8 cellular contexts compared by ENCODE assay signal in genomic region chr6:21665101-21665435, GRCh38.
DNase-seq lines count a peak whose midpoint lies in the region; ATAC-seq and TF ChIP-seq lines count a peak whose summit lies in the region.

No MANE protein-coding gene starts in this region.

- intact Hi-C loops in right cardiac atrium (cut with DNase I), result no loop called here
- intact Hi-C loops in gastrocnemius medialis (cut with DNase I; ENCODE audit: low total_unique reads), result no loop called here
- intact Hi-C loops in OCI-LY7 (cut with micrococcal nuclease; ENCODE audit: unreplicated experiment), result loop anchor here (2.0 kb wide), 1 partner anchor 38 kb away; no protein-coding TSS in a partner anchor

- no peaks in the 10 kb centered on the region for H3K9me3 ChIP-seq in adipocyte (ENCODE audit: control insufficient read depth, low read length)
- no peaks in the 10 kb centered on the region for H3K9me3 ChIP-seq in right cardiac atrium (ENCODE audit: control insufficient read depth, low read length)
- no peaks in the 10 kb centered on the region for H3K9me3 ChIP-seq in gastrocnemius medialis
- no peaks in the 10 kb centered on the region for H3K9me3 ChIP-seq in OCI-LY7 (ENCODE audit: low read length)

- H3K27ac ChIP-seq in right cardiac atrium (ENCODE audit: low read length), result no peak overlapping the region
- H3K27ac ChIP-seq in gastrocnemius medialis, result peak overlapping the region in 1 of 4 donors; percentile 9
- no peak overlapping the region for H3K27ac ChIP-seq in OCI-LY7 (ENCODE audit: low read depth, low read length, poor library complexity, severe bottlenecking)

- CTCF ChIA-PET in OCI-LY7 (lab: Charles Lee; ENCODE audit: unreplicated experiment), result no interaction called here

- TF ChIP-seq CTCF in gastrocnemius medialis (IDR thresholded peaks at IDR 0.05 in 4 of 5, conservative IDR thresholded peaks at IDR 0.05 in 1 of 5) (no peak), OCI-LY7 (conservative IDR thresholded peaks at IDR 0.05; ENCODE audit: low read length) (no peak)

- BruUV-seq in OCI-LY7 (replicated peaks; lab: Mats Ljungman, UMichigan), result no TSS peak

- peaks cover 44% of the 10 kb centered on the region for H3K27me3 ChIP-seq in adipocyte (replicated peaks; ENCODE audit: control insufficient read depth, insufficient read depth, low read length)
- no peaks in the 10 kb centered on the region for H3K27me3 ChIP-seq in right cardiac atrium (ENCODE audit: control insufficient read depth, insufficient read depth)
- H3K27me3 ChIP-seq in gastrocnemius medialis, result peaks cover 24 to 50% (median 40%) of the 10 kb centered on the region in 3 donors

- no peak overlapping the region for H2AFZ ChIP-seq in OCI-LY7 (ENCODE audit: low read length)

- H3K79me2 ChIP-seq in OCI-LY7 (ENCODE audit: insufficient read depth, low read depth, low read length), result no peaks in the 10 kb centered on the region

- ATAC-seq in right cardiac atrium (peak in 1 of 2 donors; percentile 48), gastrocnemius medialis (no peak)

- H3K4me2 ChIP-seq in OCI-LY7 (ENCODE audit: low read length), result no peak overlapping the region

- no peaks in the 10 kb centered on the region for H3K9me2 ChIP-seq in OCI-LY7 (ENCODE audit: insufficient read depth, low read length)

- peak; percentile 16 for DNase-seq in EH (ENCODE audit: low read depth)
- DNase-seq in adipocyte (ENCODE audit: low read depth), result peak; percentile 25
- DNase-seq in right cardiac atrium, result no peak
- DNase-seq in gastrocnemius medialis, result no peak
- no peak for DNase-seq in DMS 273 treated with DMSO at 0.1 percent for 48 hours (lab: John Stamatoyannopoulos, UW)
- no peak for DNase-seq in ureter (ENCODE audit: low spot score)
- no peak for DNase-seq in G401 (ENCODE audit: low spot score)
- DNase-seq in OCI-LY7 (ENCODE audit: low spot score), result no peak

- H3K4me1 ChIP-seq in adipocyte (ENCODE audit: control insufficient read depth, insufficient read depth, low read length), result peaks cover 16% of the 10 kb centered on the region
- H3K4me1 ChIP-seq in right cardiac atrium (ENCODE audit: control insufficient read depth, insufficient read depth, low read length), result no peaks in the 10 kb centered on the region
- peaks cover 4 to 16% of the 10 kb centered on the region in 2 donors for H3K4me1 ChIP-seq in gastrocnemius medialis
- H3K4me1 ChIP-seq in OCI-LY7 (ENCODE audit: insufficient read depth, low read length, poor library complexity, severe bottlenecking), result no peaks in the 10 kb centered on the region

- H3K9ac ChIP-seq in adipocyte (ENCODE audit: low read length), result no peak overlapping the region

- no peaks in the 10 kb centered on the region for H4K20me1 ChIP-seq in OCI-LY7 (ENCODE audit: insufficient read depth, low read length)

- H3K4me3 ChIP-seq in adipocyte (ENCODE audit: low read length) (peak overlapping the region; percentile 74), right cardiac atrium (ENCODE audit: low read length) (peak overlapping the region; percentile 84), gastrocnemius medialis (peak overlapping the region; percentile 49 to 61 (median 56)), OCI-LY7 (ENCODE audit: low read depth, low read length, poor library complexity, severe bottlenecking) (no peak overlapping the region)

- no peak for TF ChIP-seq POLR2A in gastrocnemius medialis (IDR thresholded peaks at IDR 0.05)

- in situ Hi-C loops in gastrocnemius medialis (cut with MboI; ENCODE audit: low sequenced_read_pairs in 4 of 4) (no loop called here), G401 (cut with HindIII; ENCODE audit: low sequenced_read_pairs) (no loop called here)

- POLR2A ChIA-PET in OCI-LY7 (lab: Charles Lee), result interaction anchor here (0.6 kb wide), 2 partner anchors 99 to 1131 kb away, joined by 3 read pairs; partner anchors contain the start of gene CDKAL1

- WGBS in right cardiac atrium, result 2% methylated on average over 11 of the region's 11 CpGs

- no peaks in the 10 kb centered on the region for H3K36me3 ChIP-seq in adipocyte (ENCODE audit: control insufficient read depth, insufficient read depth, low read length, severe bottlenecking)
- H3K36me3 ChIP-seq in gastrocnemius medialis, result no peaks in the 10 kb centered on the region
- H3K36me3 ChIP-seq in OCI-LY7 (ENCODE audit: insufficient read depth, low read length), result no peaks in the 10 kb centered on the region

Comparison
In these comparisons a context has a peak if more than half of its experiments do, and no peak if none do; other contexts are left out.
1. DNase-seq: peak in EH (single experiment) and adipocyte (single experiment); none in right cardiac atrium (0 of 3), gastrocnemius medialis (0 of 2), DMS 273 treated with DMSO at 0.1 percent for 48 hours (single experiment), ureter (single experiment), G401 (single experiment) and OCI-LY7 (single experiment).